24 cellular contexts compared by ENCODE assay signal in genomic region chr5:90985341-90985740, GRCh38.
DNase-seq lines count a peak whose midpoint lies in the region; ATAC-seq, FAIRE-seq and TF ChIP-seq lines count a peak whose summit lies in the region.
"Had no signal": no experiment of that assay in that cellular context is flagged by ENCODE, and none has a peak within 500 bp of the region (broad histone marks: within the 10 kb centered on the region; RNA-seq: fewer than 3 reads in every experiment).

No MANE protein-coding gene starts in this region.

- H3K27me3 ChIP-seq in IMR-90 (ENCODE audit: control insufficient read depth, insufficient read depth, low read length): no peaks in the 10 kb centered on the region
- H3K27me3 ChIP-seq in HepG2 (ENCODE audit: control insufficient read depth in 1 of 2, insufficient read depth in 2 of 2, low read length in 2 of 2): no peaks in the 10 kb centered on the region
- H3K27me3 ChIP-seq: BLaER1 had no signal

- dilution Hi-C loops in IMR-90 (cut with HindIII; ENCODE audit: low sequenced_read_pairs, unreplicated experiment): no loop called here

- H3K79me1 ChIP-seq in IMR-90 (ENCODE audit: low read depth in 1 of 2, low read length in 2 of 2): no peaks in the 10 kb centered on the region

- H3K18ac ChIP-seq in IMR-90 (ENCODE audit: low read depth, low read length): peak overlapping the region; percentile 93; the same call in 1 of the 2 replicates

- H2AFZ ChIP-seq in IMR-90 (replicated peaks; ENCODE audit: low read length, poor library complexity) (no peak overlapping the region), HepG2 (ENCODE audit: low read length) (no peak overlapping the region)
- H2AFZ ChIP-seq: PC-9 had no signal

- H2AK5ac ChIP-seq in IMR-90 (ENCODE audit: low read depth, low read length): no peak overlapping the region

- DNase-seq in IMR-90 (no peak), WTC11 (ENCODE audit: low spot score) (no peak), left kidney (ENCODE audit: low read depth, low spot score) (peak; percentile 5), HepG2 (ENCODE audit: low spot score) (no peak)
- no peak for DNase-seq in stimulated activated CD4-positive, alpha-beta T cell treated with anti-CD3 and anti-CD28 coated beads, Interleukin-4, amount 100 ng/mL, for 1 hour
- DNase-seq: ACHN; Calu3; CD4-positive, alpha-beta memory T cell; DMS53; GDM1; KG1; NCI-H1092; NCI-H146; NCI-H2029 treated with DMSO at 0.1 percent for 48 hours; NCI-H69; PC-9; RPMI8226; SHP77; SK-N-SH had no signal

- peaks cover 6% of the 10 kb centered on the region for H3K36me3 Mint-ChIP-seq in WTC11
- H3K36me3 Mint-ChIP-seq: CD4-positive, alpha-beta memory T cell had no signal

- H3K9me1 ChIP-seq in IMR-90 (ENCODE audit: insufficient read depth, low read length): peaks cover 3% of the 10 kb centered on the region; the same call in 1 of the 2 replicates

- no peak overlapping the region for H3K56ac ChIP-seq in IMR-90 (ENCODE audit: extremely low read depth, insufficient read depth, low read length)

- peaks cover 4% of the 10 kb centered on the region for H3K4me1 ChIP-seq in IMR-90 (ENCODE audit: control insufficient read depth, insufficient read depth, low read length)
- H3K4me1 ChIP-seq in urinary bladder (ENCODE audit: insufficient read depth): no peaks in the 10 kb centered on the region
- H3K4me1 ChIP-seq in HepG2 (ENCODE audit: insufficient read depth, low read length): peaks cover 17% of the 10 kb centered on the region
- H3K4me1 ChIP-seq: BLaER1 had no signal

- no peak overlapping the region; the same call in 1 of the 2 replicates for H2BK120ac ChIP-seq in IMR-90 (ENCODE audit: low read depth, low read length)

- TF ChIP-seq RAD21 in IMR-90 (IDR thresholded peaks at IDR 0.05; ENCODE audit: low read length) (no peak), HepG2 (CRISPR knock-in tag; IDR thresholded peaks at IDR 0.05) (no peak)

- in situ Hi-C loops in IMR-90 (cut with MboI; ENCODE audit: low sequenced_read_pairs): no loop called here
- in situ Hi-C loops in HepG2 (cut with HindIII; ENCODE audit: extremely low pct_ligation_motif_present, low pct_unique_long_range_greater_than_20kb): no loop called here

- WGBS in IMR-90 (ENCODE audit: extremely low coverage in 2 of 2, insufficient read length in 1 of 2), 2 experiments: no CpG with 5 or more reads among the region's 3 CpGs
- 92% methylated on average over 3 of the region's 3 CpGs for WGBS in urinary bladder
- WGBS in HepG2 (ENCODE audit: low lambda C conversion rate): 78% methylated on average over 3 of the region's 3 CpGs

- BruUV-seq in IMR-90 (replicated peaks; lab: Mats Ljungman, UMichigan) (no TSS peak), HepG2 (replicated peaks; lab: Mats Ljungman, UMichigan) (no TSS peak)

- no peak overlapping the region for H3K23ac ChIP-seq in IMR-90 (ENCODE audit: low read depth, low read length)

- H3K79me2 ChIP-seq in HepG2 (ENCODE audit: insufficient read depth, low read length): no peaks in the 10 kb centered on the region

- H2BK20ac ChIP-seq in IMR-90 (ENCODE audit: low read depth, low read length): no peak overlapping the region

- H3K27ac Mint-ChIP-seq in WTC11: peak overlapping the region; percentile 12; the same call in 1 of the 2 replicates
- H3K27ac Mint-ChIP-seq: CD4-positive, alpha-beta memory T cell had no signal

- no peak overlapping the region; the same call in 2 of the 3 replicates for H2BK15ac ChIP-seq in IMR-90 (ENCODE audit: low read depth, low read length)

- TF ChIP-seq CTCF in IMR-90 (conservative IDR thresholded peaks at IDR 0.05; ENCODE audit: low read depth, low read length): no peak
- TF ChIP-seq CTCF in WTC11 (IDR thresholded peaks at IDR 0.05): no peak
- TF ChIP-seq CTCF in HepG2 (CRISPR knock-in tag; IDR thresholded peaks at IDR 0.05): no peak

- no peak overlapping the region for H3K4me2 ChIP-seq in IMR-90 (ENCODE audit: low read depth, low read length)
- H3K4me2 ChIP-seq in HepG2 (ENCODE audit: low read depth, low read length): no peak overlapping the region
- H3K4me2 ChIP-seq: BLaER1, PC-9, SK-N-SH had no signal

- H2BK5ac ChIP-seq in IMR-90 (ENCODE audit: low read depth, low read length, poor library complexity, severe bottlenecking): no peak overlapping the region

- no peak overlapping the region for H3K27ac ChIP-seq in IMR-90 (ENCODE audit: insufficient read depth, low read length)
- peak overlapping the region; percentile 18 for H3K27ac ChIP-seq in urinary bladder (ENCODE audit: low read depth)
- H3K27ac ChIP-seq in HepG2 (ENCODE audit: extremely low read length, insufficient read depth, low read length): no peak overlapping the region
- H3K27ac ChIP-seq: BLaER1, HL-60, PC-9 had no signal

- peak overlapping the region; percentile 73; the same call in 1 of the 2 replicates for H4K5ac ChIP-seq in IMR-90 (ENCODE audit: low read depth, low read length)

- no peaks in the 10 kb centered on the region for H3K9me3 Mint-ChIP-seq in WTC11

- no peak for FAIRE-seq in HepG2 (lab: Jason Lieb, UNC)
- FAIRE-seq: GM18507 had no signal

- no peak overlapping the region for H2AK9ac ChIP-seq in IMR-90 (replicated peaks; ENCODE audit: low read depth, low read length, poor library complexity)

- POLR2A ChIA-PET in IMR-90 (lab: Charles Lee; ENCODE audit: unreplicated experiment): no interaction called here
- POLR2A ChIA-PET in WTC11 (lab: Charles Lee): no interaction called here
- POLR2A ChIA-PET in HepG2 (lab: Yijun Ruan, JAX): no interaction called here

- H4K8ac ChIP-seq in IMR-90 (ENCODE audit: low read depth in 2 of 2, low read length in 2 of 2): 0 out of 4 replicates have a peak overlapping the region, but pooled peaks of 1 of the 2 experiments have one; percentile 3

- H3K9ac ChIP-seq in IMR-90 (ENCODE audit: low read depth, low read length): no peak overlapping the region
- no peak overlapping the region for H3K9ac ChIP-seq in HepG2 (ENCODE audit: insufficient read depth, low read depth, low read length)
- H3K9ac ChIP-seq: BLaER1, SK-N-SH had no signal

- H3K27me3 Mint-ChIP-seq in WTC11 (ENCODE audit: low read depth): no peaks in the 10 kb centered on the region
- H3K27me3 Mint-ChIP-seq: CD4-positive, alpha-beta memory T cell had no signal

- CTCF ChIA-PET in IMR-90 (lab: Yijun Ruan, JAX) (no interaction called here), WTC11 (lab: Charles Lee) (interaction anchor here (1.2 kb wide), 1 partner anchor 53 kb away, joined by 3 read pairs; no protein-coding TSS in a partner anchor), HepG2 (lab: Yijun Ruan, JAX; ENCODE audit: low intra/inter-chr PET ratio, low total read pairs) (no interaction called here)

- H3K9me3 ChIP-seq in IMR-90 (ENCODE audit: control insufficient read depth, insufficient read depth, low read length) (no peaks in the 10 kb centered on the region), HepG2 (ENCODE audit: low read length) (no peaks in the 10 kb centered on the region)
- H3K9me3 ChIP-seq: BLaER1, SK-N-SH had no signal

- TF ChIP-seq POLR2A in IMR-90 (IDR thresholded peaks at IDR 0.05; ENCODE audit: low read depth, low read length) (no peak), HepG2 (IDR thresholded peaks at IDR 0.05; ENCODE audit: insufficient read depth in 1 of 2, low read depth in 2 of 2, low read length in 2 of 2) (no peak)

- H3K4me1 Mint-ChIP-seq in WTC11: no peaks in the 10 kb centered on the region
- H3K4me1 Mint-ChIP-seq: CD4-positive, alpha-beta memory T cell had no signal

- TF ChIP-seq EP300 in HepG2 (IDR thresholded peaks at IDR 0.05; ENCODE audit: low read depth in 2 of 2, low read length in 2 of 2): no peak
- TF ChIP-seq EP300 in HepG2 (CRISPR knock-in tag; IDR thresholded peaks at IDR 0.05; ENCODE audit: borderline replicate concordance): no peak

- no peaks in the 10 kb centered on the region for H3K36me3 ChIP-seq in IMR-90 (ENCODE audit: control insufficient read depth, insufficient read depth, low read length)
- H3K36me3 ChIP-seq in urinary bladder (ENCODE audit: insufficient read depth): no peaks in the 10 kb centered on the region
- H3K36me3 ChIP-seq in HepG2 (replicated peaks in 1 of 2; ENCODE audit: control insufficient read depth in 1 of 2, insufficient read depth in 2 of 2, low read length in 2 of 2): no peaks in the 10 kb centered on the region
- H3K36me3 ChIP-seq: BLaER1 had no signal

- ATAC-seq in IMR-90 (ENCODE audit: low read depth): no peak
- ATAC-seq in WTC11: no peak
- ATAC-seq in HG02623 (IDR thresholded peaks at IDR 0.05; ENCODE audit: unreplicated experiment): no peak
- ATAC-seq in HepG2: no peak

- no peak overlapping the region for H3K4me3 Mint-ChIP-seq in WTC11
- H3K4me3 Mint-ChIP-seq: CD4-positive, alpha-beta memory T cell had no signal

- H4K20me1 ChIP-seq in IMR-90 (ENCODE audit: insufficient read depth, low read length) (no peaks in the 10 kb centered on the region), HepG2 (ENCODE audit: insufficient read depth, low read length) (no peaks in the 10 kb centered on the region)
- H4K20me1 ChIP-seq: BLaER1 had no signal

- no peak overlapping the region for H3K14ac ChIP-seq in IMR-90 (replicated peaks; ENCODE audit: low read depth, low read length)

- H3K4me3 ChIP-seq in IMR-90 (ENCODE audit: insufficient read depth, low read depth, low read length) (no peak overlapping the region), urinary bladder (ENCODE audit: low read depth, low read length) (no peak overlapping the region), HepG2 (replicated peaks in 1 of 3; ENCODE audit: insufficient read depth in 1 of 3, low read depth in 2 of 3, low read length in 3 of 3) (no peak overlapping the region)
- H3K4me3 ChIP-seq: BLaER1, PC-9 had no signal

- intact Hi-C loops in IMR-90 (cut with micrococcal nuclease): no loop called here
- intact Hi-C loops in HepG2 (cut with micrococcal nuclease; ENCODE audit: unreplicated experiment): no loop called here

- H3K4ac ChIP-seq in IMR-90 (ENCODE audit: low read depth, low read length): no peak overlapping the region

- peak overlapping the region; percentile 54; the same call in 1 of the 2 replicates for H4K91ac ChIP-seq in IMR-90 (ENCODE audit: insufficient read depth, low read depth, low read length)

TF ChIP-seq in IMR-90, 13 proteins besides CTCF, POLR2A, EP300 and RAD21 (continues in another document):
- TF ChIP-seq CHD1 (IDR thresholded peaks at IDR 0.05; ENCODE audit: low read depth, low read length): no peak
- no peak for TF ChIP-seq MXI1 (IDR thresholded peaks at IDR 0.05; ENCODE audit: borderline replicate concordance, low read depth, low read length)

TF ChIP-seq in WTC11, 78 proteins besides CTCF, POLR2A, EP300 and RAD21:
- no peak for TF ChIP-seq NFYB (CRISPR knock-in tag; conservative IDR thresholded peaks at IDR 0.05; ENCODE audit: low read depth)

TF ChIP-seq in HepG2, 621 proteins besides CTCF, POLR2A, EP300 and RAD21:
- TF ChIP-seq IRF2 (CRISPR knock-in tag; IDR thresholded peaks at IDR 0.05) (no peak), EEA1 (CRISPR knock-in tag; IDR thresholded peaks at IDR 0.05; ENCODE audit: borderline replicate concordance) (no peak)
